ENCODE assay signal across 1 cellular context in the genomic region with DNA sequence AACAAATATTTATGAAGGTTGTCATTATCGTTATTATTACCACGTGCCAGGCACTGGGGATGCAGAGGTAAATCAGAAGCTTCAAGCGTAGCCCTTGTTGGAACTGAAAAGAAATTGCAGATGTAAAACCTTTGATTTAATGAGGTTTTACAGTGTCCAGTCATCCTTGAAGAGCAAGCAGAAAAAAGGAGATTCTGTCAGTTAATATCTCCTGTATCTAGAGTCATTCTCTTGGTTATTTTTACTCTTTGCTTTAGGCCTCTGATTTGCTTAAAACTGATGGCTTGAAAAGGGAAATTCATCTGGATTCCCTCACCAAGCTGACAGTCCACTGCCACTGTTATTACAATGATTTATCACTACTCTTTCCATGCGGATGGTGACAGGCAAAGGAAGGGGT.
TF ChIP-seq lines count a peak whose summit lies in the region.

No MANE protein-coding gene starts in this region.

TF ChIP-seq in HepG2, 621 proteins besides CTCF, POLR2A, EP300 and RAD21 (continued from another document):
- TF ChIP-seq, protein P1, sequence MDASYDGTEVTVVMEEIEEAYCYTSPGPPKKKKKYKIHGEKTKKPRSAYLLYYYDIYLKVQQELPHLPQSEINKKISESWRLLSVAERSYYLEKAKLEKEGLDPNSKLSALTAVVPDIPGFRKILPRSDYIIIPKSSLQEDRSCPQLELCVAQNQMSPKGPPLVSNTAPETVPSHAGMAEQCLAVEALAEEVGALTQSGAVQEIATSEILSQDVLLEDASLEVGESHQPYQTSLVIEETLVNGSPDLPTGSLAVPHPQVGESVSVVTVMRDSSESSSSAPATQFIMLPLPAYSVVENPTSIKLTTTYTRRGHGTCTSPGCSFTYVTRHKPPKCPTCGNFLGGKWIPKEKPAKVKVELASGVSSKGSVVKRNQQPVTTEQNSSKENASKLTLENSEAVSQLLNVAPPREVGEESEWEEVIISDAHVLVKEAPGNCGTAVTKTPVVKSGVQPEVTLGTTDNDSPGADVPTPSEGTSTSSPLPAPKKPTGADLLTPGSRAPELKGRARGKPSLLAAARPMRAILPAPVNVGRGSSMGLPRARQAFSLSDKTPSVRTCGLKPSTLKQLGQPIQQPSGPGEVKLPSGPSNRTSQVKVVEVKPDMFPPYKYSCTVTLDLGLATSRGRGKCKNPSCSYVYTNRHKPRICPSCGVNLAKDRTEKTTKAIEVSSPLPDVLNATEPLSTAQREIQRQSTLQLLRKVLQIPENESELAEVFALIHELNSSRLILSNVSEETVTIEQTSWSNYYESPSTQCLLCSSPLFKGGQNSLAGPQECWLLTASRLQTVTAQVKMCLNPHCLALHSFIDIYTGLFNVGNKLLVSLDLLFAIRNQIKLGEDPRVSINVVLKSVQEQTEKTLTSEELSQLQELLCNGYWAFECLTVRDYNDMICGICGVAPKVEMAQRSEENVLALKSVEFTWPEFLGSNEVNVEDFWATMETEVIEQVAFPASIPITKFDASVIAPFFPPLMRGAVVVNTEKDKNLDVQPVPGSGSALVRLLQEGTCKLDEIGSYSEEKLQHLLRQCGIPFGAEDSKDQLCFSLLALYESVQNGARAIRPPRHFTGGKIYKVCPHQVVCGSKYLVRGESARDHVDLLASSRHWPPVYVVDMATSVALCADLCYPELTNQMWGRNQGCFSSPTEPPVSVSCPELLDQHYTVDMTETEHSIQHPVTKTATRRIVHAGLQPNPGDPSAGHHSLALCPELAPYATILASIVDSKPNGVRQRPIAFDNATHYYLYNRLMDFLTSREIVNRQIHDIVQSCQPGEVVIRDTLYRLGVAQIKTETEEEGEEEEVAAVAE (CRISPR knock-in tag; IDR thresholded peaks at IDR 0.05; ENCODE audit: borderline replicate concordance): no peak
- TF ChIP-seq AHR (CRISPR knock-in tag; IDR thresholded peaks at IDR 0.05) (no peak), ZNF20 (CRISPR knock-in tag; IDR thresholded peaks at IDR 0.05) (no peak)
TF ChIP-seq in HepG2: peak in this region for 0.
